Comparison of ENCODE assay signal across 11 cellular contexts in genomic region chr16:10817963-10818941, GRCh38. TPM values are rescaled to one million over a fixed set of nuclear protein-coding genes. Genes with fewer than 3 reads are reported as not detected.
DNase-seq lines count a peak whose midpoint lies in the region; TF ChIP-seq lines count a peak whose summit lies in the region.
"Had no signal": no experiment of that assay in that cellular context is flagged by ENCODE, and none has a peak within 500 bp of the region (broad histone marks: within the 10 kb centered on the region; RNA-seq: fewer than 3 reads in every experiment).

Gene TVP23A (minus strand): TSS chr16:10818794. CDS start chr16:10818493, 301 bp downstream.

- H3K27me3 ChIP-seq in ectodermal cell (ENCODE audit: control insufficient read depth, insufficient read depth, low read length, poor library complexity, severe bottlenecking) (peaks cover 22% of the 10 kb centered on the region), smooth muscle cell (ENCODE audit: low read depth) (peaks cover 4% of the 10 kb centered on the region)

- H3K79me2 ChIP-seq in smooth muscle cell (ENCODE audit: low read depth) (no peaks in the 10 kb centered on the region), OCI-LY7 (ENCODE audit: insufficient read depth, low read depth, low read length) (no peaks in the 10 kb centered on the region)

- POLR2A ChIA-PET in GM10248 (lab: Yijun Ruan, JAX), result no interaction called here
- POLR2A ChIA-PET in OCI-LY7 (lab: Charles Lee), result no interaction called here

- H3K9ac ChIP-seq in smooth muscle cell (ENCODE audit: low read depth), result peak within 1 kb of the TSS; percentile 35

- intact Hi-C loops in OCI-LY7 (cut with micrococcal nuclease; ENCODE audit: unreplicated experiment), result no loop called here

- BruUV-seq in OCI-LY7 (replicated peaks; lab: Mats Ljungman, UMichigan), result no TSS peak

- WGBS in ectodermal cell, 2 experiments, result 10% methylated on average over 64 of the region's 64 CpGs
- 10% methylated on average over 30 of the region's 64 CpGs for WGBS in smooth muscle cell (ENCODE audit: low lambda C conversion rate)

- H3K27ac ChIP-seq in ectodermal cell (ENCODE audit: insufficient read depth, low read depth, low read length, poor library complexity, severe bottlenecking) (no peak within 1 kb of the TSS), smooth muscle cell (ENCODE audit: low read depth) (no peak within 1 kb of the TSS), OCI-LY7 (ENCODE audit: low read depth, low read length, poor library complexity, severe bottlenecking) (no peak within 1 kb of the TSS)
- H3K27ac ChIP-seq: neutrophil had no signal

- DNase-seq in NCI-H2227 treated with DMSO at 0.1 percent for 48 hours (lab: John Stamatoyannopoulos, UW), result peak; percentile 58
- peak; percentile 74 for DNase-seq in left kidney (ENCODE audit: low read depth, low spot score)
- no peak for DNase-seq in smooth muscle cell (lab: John Stamatoyannopoulos, UW; ENCODE audit: unreplicated experiment)
- DNase-seq in DMS153 (lab: John Stamatoyannopoulos, UW), result no peak
- no peak for DNase-seq in GM10248 (ENCODE audit: extremely low spot score)
- DNase-seq in NCI-H82 treated with DMSO at 0.1 percent for 48 hours (lab: John Stamatoyannopoulos, UW; ENCODE audit: unreplicated experiment), result no peak
- no peak for DNase-seq in OCI-LY7 (ENCODE audit: low spot score)
- DNase-seq: cortex of kidney, NCI-H1417 treated with DMSO at 0.1 percent for 48 hours had no signal

- peak within 1 kb of the TSS; percentile 90 for H2AFZ ChIP-seq in smooth muscle cell (ENCODE audit: low read depth)
- H2AFZ ChIP-seq in OCI-LY7 (ENCODE audit: low read length), result no peak within 1 kb of the TSS

- no peaks in the 10 kb centered on the region for H3K36me3 ChIP-seq in ectodermal cell (ENCODE audit: control insufficient read depth, insufficient read depth, low read length)
- H3K36me3 ChIP-seq in smooth muscle cell (ENCODE audit: low read depth), result no peaks in the 10 kb centered on the region
- H3K36me3 ChIP-seq in OCI-LY7 (ENCODE audit: insufficient read depth, low read length), result no peaks in the 10 kb centered on the region
- H3K36me3 ChIP-seq: neutrophil had no signal

- CTCF ChIA-PET in GM10248 (lab: Yijun Ruan, JAX), result interaction anchor here (0.9 to 1.6 kb wide), 6 partner anchors 11 to 59 kb away, joined by 3 to 5 read pairs (median 3); no protein-coding TSS in a partner anchor
- CTCF ChIA-PET in OCI-LY7 (lab: Charles Lee; ENCODE audit: unreplicated experiment), result interaction anchor here (0.6 kb wide), 1 partner anchor 131 kb away, joined by 8 read pairs; no protein-coding TSS in a partner anchor

- H4K20me1 ChIP-seq in smooth muscle cell (ENCODE audit: low read depth) (no peaks in the 10 kb centered on the region), OCI-LY7 (ENCODE audit: insufficient read depth, low read length) (no peaks in the 10 kb centered on the region)

- no peaks in the 10 kb centered on the region for H3F3A ChIP-seq in smooth muscle cell (ENCODE audit: low read depth)

- no peaks in the 10 kb centered on the region for H3K9me2 ChIP-seq in OCI-LY7 (ENCODE audit: insufficient read depth, low read length)

- no peaks in the 10 kb centered on the region for H3K4me1 ChIP-seq in ectodermal cell (ENCODE audit: control insufficient read depth, insufficient read depth, low read length)
- H3K4me1 ChIP-seq in smooth muscle cell (ENCODE audit: low read depth), result no peaks in the 10 kb centered on the region
- H3K4me1 ChIP-seq in OCI-LY7 (ENCODE audit: insufficient read depth, low read length, poor library complexity, severe bottlenecking), result peaks cover 22% of the 10 kb centered on the region

- H3K9me3 ChIP-seq in ectodermal cell (ENCODE audit: control insufficient read depth, low read length) (no peaks in the 10 kb centered on the region), smooth muscle cell (replicated peaks; ENCODE audit: low read depth) (no peaks in the 10 kb centered on the region), OCI-LY7 (ENCODE audit: low read length) (no peaks in the 10 kb centered on the region)
- H3K9me3 ChIP-seq: neutrophil had no signal

- H3K4me2 ChIP-seq in smooth muscle cell, result peak within 1 kb of the TSS; percentile 88
- H3K4me2 ChIP-seq in OCI-LY7 (ENCODE audit: low read length), result no peak within 1 kb of the TSS

- TF ChIP-seq CTCF in smooth muscle cell (IDR thresholded peaks at IDR 0.05; ENCODE audit: borderline replicate concordance, insufficient read depth, poor library complexity, severe bottlenecking) (no peak), GM10248 (IDR thresholded peaks at IDR 0.05; ENCODE audit: control extremely low read depth, extremely low read depth, low read depth, missing control alignments) (no peak), OCI-LY7 (conservative IDR thresholded peaks at IDR 0.05; ENCODE audit: low read length) (no peak)

- H3K4me3 ChIP-seq in ectodermal cell (ENCODE audit: insufficient read depth, low read depth, low read length) (peak within 1 kb of the TSS; percentile 48), smooth muscle cell (peak within 1 kb of the TSS; percentile 52), OCI-LY7 (ENCODE audit: low read depth, low read length, poor library complexity, severe bottlenecking) (no peak within 1 kb of the TSS)

RNA-seq across cellular contexts. Expression of gene TVP23A, which starts in this region (rescaled TPM):
- 4.5 TPM for polyA plus RNA-seq in ectodermal cell (2013, experiment 1 of 4)
- polyA plus RNA-seq in ectodermal cell (2013, experiment 2 of 4), result 6.9 TPM
- 4.5 TPM for polyA plus RNA-seq in ectodermal cell (2013, experiment 3 of 4)
- polyA plus RNA-seq in ectodermal cell (2013, experiment 4 of 4), result 5.0 TPM
- total RNA-seq in smooth muscle cell, result 0.13 and 0.58 TPM in 2 replicates
- polyA plus RNA-seq in smooth muscle cell, result 0.45 TPM in 2 replicates
- total RNA-seq in OCI-LY7 (2014; rRNA removed; shearing (Covaris generic)), result 0.23 and 0.57 TPM in 2 replicates
- total RNA-seq in OCI-LY7 (2022), result not detected in 2 replicates

Comparison
In these comparisons a context has a peak if more than half of its experiments do, and no peak if none do; other contexts are left out.
1. DNase-seq: peak in NCI-H2227 treated with DMSO at 0.1 percent for 48 hours (single experiment) and left kidney (single experiment); none in smooth muscle cell (single experiment), DMS153 (single experiment), GM10248 (single experiment), NCI-H82 treated with DMSO at 0.1 percent for 48 hours (single experiment) and OCI-LY7 (single experiment).